In genomic region chr15:48003447-48003846, GRCh38 we compare ENCODE assay signal across 9 cellular contexts.
"Had no signal": no experiment of that assay in that cellular context is flagged by ENCODE, and none has a peak within 500 bp of the region (broad histone marks: within the 10 kb centered on the region; RNA-seq: fewer than 3 reads in every experiment).

No MANE protein-coding gene starts in this region.

- H2AFZ ChIP-seq: GM23248 had no signal

- ATAC-seq: HCT116, K562 had no signal

- DNase-seq: GM23248, GOT3, H7, HFFc6, KG1 had no signal

- H3K36me3 ChIP-seq: HAP-1 had no signal

- H3K9ac ChIP-seq: GM23248 had no signal

- H3K27ac ChIP-seq: GM23248 had no signal

- H3K4me3 ChIP-seq: GM23248, HAP-1, K562 had no signal

- H3K9me3 ChIP-seq: HAP-1 had no signal

- FAIRE-seq: HTR-8/SVneo, K562 had no signal
